In the genomic region with DNA sequence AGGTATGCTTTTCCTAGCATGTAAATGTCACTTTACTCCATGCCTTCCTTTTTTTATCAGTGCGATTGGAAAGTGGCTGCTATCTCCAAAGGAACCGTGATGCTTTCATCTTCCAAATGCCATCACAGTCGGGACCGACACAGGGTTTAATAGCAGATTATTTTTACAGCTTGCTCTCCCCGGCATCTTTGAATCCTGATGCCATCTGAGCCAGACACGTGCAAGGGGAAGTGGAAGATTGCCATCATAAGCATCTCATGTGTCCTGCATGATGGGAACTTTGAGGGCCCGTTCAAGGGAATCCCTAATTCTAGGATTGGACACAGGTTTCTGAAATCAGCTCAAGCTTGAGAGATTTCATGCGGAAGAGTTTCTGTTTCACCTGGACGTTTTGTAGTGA, we compare ENCODE assay signal across 15 cellular contexts.
"Had no signal": no experiment of that assay in that cellular context is flagged by ENCODE, and none has a peak within 500 bp of the region (broad histone marks: within the 10 kb centered on the region; RNA-seq: fewer than 3 reads in every experiment).

No MANE protein-coding gene starts in this region.

- H3K36me3 Mint-ChIP-seq: stimulated activated effector memory CD8-positive, alpha-beta T cell treated with anti-CD3 and anti-CD28 coated beads, Interleukin-12 subunit alpha, Interleukin-12 subunit beta, amount 100 ng/mL, for 72 hours had no signal

- DNase-seq: activated CD4-positive, alpha-beta T cell treated with anti-CD3 and anti-CD28 coated beads, Interleukin-2, amount 10 ng/mL, durations not matched to agents 7 days and 5 days; activated CD8-positive, alpha-beta memory T cell treated with anti-CD3 and anti-CD28 coated beads, Interleukin-2, amount 50 U/mL, for 4 hours; activated effector memory CD4-positive, alpha-beta T cell treated with anti-CD3 and anti-CD28 coated beads, Interleukin-2, amount 50 U/mL, for 16 hours; activated naive CD4-positive, alpha-beta T cell treated with anti-CD3 and anti-CD28 coated beads, Interleukin-2, amount 50 U/mL, for 16 hours; adrenal gland; colonic mucosa; erythroblast; lower lobe of right lung; sigmoid colon; stimulated activated CD4-positive, alpha-beta T cell treated with anti-CD3 and anti-CD28 coated beads, Interleukin-4, amount 100 ng/mL, for 24 hours; T-helper 1 cell; T-helper 9 cell; upper lobe of right lung had no signal

- ATAC-seq: lower lobe of right lung; stimulated activated effector memory CD8-positive, alpha-beta T cell treated with anti-CD3 and anti-CD28 coated beads, Interleukin-12 subunit alpha, Interleukin-12 subunit beta, amount 100 ng/mL, for 72 hours; upper lobe of right lung had no signal

- H3K4me1 Mint-ChIP-seq: activated CD4-positive, alpha-beta T cell treated with anti-CD3 and anti-CD28 coated beads, Interleukin-2, amount 10 ng/mL, durations not matched to agents 7 days and 5 days; nephron; stimulated activated effector memory CD8-positive, alpha-beta T cell treated with anti-CD3 and anti-CD28 coated beads, Interleukin-12 subunit alpha, Interleukin-12 subunit beta, amount 100 ng/mL, for 72 hours had no signal

- H3K4me3 Mint-ChIP-seq: activated CD4-positive, alpha-beta T cell treated with anti-CD3 and anti-CD28 coated beads, Interleukin-2, amount 10 ng/mL, durations not matched to agents 7 days and 5 days; nephron; stimulated activated effector memory CD8-positive, alpha-beta T cell treated with anti-CD3 and anti-CD28 coated beads, Interleukin-12 subunit alpha, Interleukin-12 subunit beta, amount 100 ng/mL, for 72 hours had no signal

- H3K27ac Mint-ChIP-seq: activated CD4-positive, alpha-beta T cell treated with anti-CD3 and anti-CD28 coated beads, Interleukin-2, amount 10 ng/mL, durations not matched to agents 7 days and 5 days; nephron; stimulated activated effector memory CD8-positive, alpha-beta T cell treated with anti-CD3 and anti-CD28 coated beads, Interleukin-12 subunit alpha, Interleukin-12 subunit beta, amount 100 ng/mL, for 72 hours had no signal

- H3K9me3 Mint-ChIP-seq: stimulated activated effector memory CD8-positive, alpha-beta T cell treated with anti-CD3 and anti-CD28 coated beads, Interleukin-12 subunit alpha, Interleukin-12 subunit beta, amount 100 ng/mL, for 72 hours had no signal
